23 cellular contexts compared by ENCODE assay signal in the genomic region with DNA sequence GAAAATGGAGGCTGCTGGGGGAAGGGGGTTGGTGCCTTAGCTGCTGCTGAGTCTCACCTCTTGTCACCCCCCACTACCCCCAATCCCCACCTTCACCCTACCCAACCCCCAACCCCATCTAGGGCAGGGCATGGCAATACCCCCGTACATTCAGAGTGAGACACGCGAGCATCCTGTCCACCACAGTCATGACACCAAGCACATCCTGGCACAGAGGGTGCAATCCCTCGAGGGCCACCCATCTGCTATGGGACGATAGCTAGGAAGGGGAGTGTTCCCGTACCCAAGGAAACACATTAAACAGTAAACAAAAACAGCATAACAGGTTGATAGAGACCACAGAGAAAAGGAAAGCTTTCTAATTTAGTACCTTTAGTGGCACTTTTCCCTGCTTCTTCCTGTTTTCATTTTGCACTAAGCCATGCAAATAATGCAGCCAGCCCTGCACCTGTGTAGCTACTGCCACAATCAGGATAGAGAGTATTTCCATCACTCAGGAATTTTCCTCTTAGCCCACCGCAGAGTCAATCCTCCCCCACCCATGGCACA. TPM values are rescaled to one million over a fixed set of nuclear protein-coding genes. Genes with fewer than 3 reads are reported as not detected.
A peak's percentile ranks its signal among the peaks of the same experiment; 100 is the strongest.
DNase-seq lines count a peak whose midpoint lies in the region; ATAC-seq, FAIRE-seq and TF ChIP-seq lines count a peak whose summit lies in the region.
"Had no signal": no experiment of that assay in that cellular context is flagged by ENCODE, and none has a peak within 500 bp of the region (broad histone marks: within the 10 kb centered on the region; RNA-seq: fewer than 3 reads in every experiment).

No MANE protein-coding gene starts in this region.

- peak overlapping the region; percentile 82 for H3K4me3 Mint-ChIP-seq in neural crest cell
- no peak overlapping the region for H3K4me3 Mint-ChIP-seq in activated T-helper 17 cell treated with anti-CD3 and anti-CD28 coated beads, Interleukin-2, amount 50 U/mL, for 72 hours
- H3K4me3 Mint-ChIP-seq: activated naive CD4-positive, alpha-beta T cell treated with anti-CD3 and anti-CD28 coated beads for 36 hours; H9; WTC11 had no signal

- H3K27ac ChIP-seq in GM12878 (ENCODE audit: control insufficient read depth, insufficient read depth): no peak overlapping the region
- H3K27ac ChIP-seq: ascending aorta, hepatocyte, spleen, thoracic aorta had no signal

- H3K9me3 ChIP-seq in GM12878 (replicated peaks; ENCODE audit: control insufficient read depth, insufficient read depth, low read length): no peaks in the 10 kb centered on the region
- H3K9me3 ChIP-seq: ascending aorta, BE2C, spleen, thoracic aorta had no signal

- no peak overlapping the region for H3K4me3 ChIP-seq in GM12878
- H3K4me3 ChIP-seq: ascending aorta, hepatocyte, spleen, thoracic aorta had no signal

- no TSS peak for BruUV-seq in GM12878 (replicated peaks; lab: Mats Ljungman, UMichigan)

- no peak for TF ChIP-seq POLR2A in GM12878 (IDR thresholded peaks at IDR 0.05; ENCODE audit: low read depth, low read length)

- in situ Hi-C loops in GM12878 (cut with MboI): no loop called here

- peaks cover 17% of the 10 kb centered on the region; the same call in 1 of the 2 replicates for H3K4me1 ChIP-seq in GM12878 (ENCODE audit: control insufficient read depth, insufficient read depth, low read length)
- H3K4me1 ChIP-seq: BE2C had no signal

- H3K79me2 ChIP-seq in GM12878 (ENCODE audit: control insufficient read depth, insufficient read depth, low read length): no peaks in the 10 kb centered on the region
- H3K79me2 ChIP-seq: hepatocyte had no signal

- ATAC-seq in HG03108 (IDR thresholded peaks at IDR 0.05; ENCODE audit: unreplicated experiment) (peak; percentile 42), GM12878 (peak; percentile 35), HG03095 (IDR thresholded peaks at IDR 0.05; ENCODE audit: unreplicated experiment) (no peak), GM21381 (IDR thresholded peaks at IDR 0.05; ENCODE audit: unreplicated experiment) (no peak)
- ATAC-seq in activated T-helper 17 cell treated with anti-CD3 and anti-CD28 coated beads, Interleukin-2, amount 50 U/mL, for 72 hours (replicated peaks): no peak
- ATAC-seq: WTC11 had no signal

- peaks cover 6% of the 10 kb centered on the region for H3K4me1 Mint-ChIP-seq in neural crest cell
- peaks cover 7% of the 10 kb centered on the region for H3K4me1 Mint-ChIP-seq in activated T-helper 17 cell treated with anti-CD3 and anti-CD28 coated beads, Interleukin-2, amount 50 U/mL, for 72 hours

- no peak for FAIRE-seq in GM12878 (lab: Jason Lieb, UNC)
- FAIRE-seq: endometrium had no signal

- intact Hi-C loops in GM12878 (cut with micrococcal nuclease; ENCODE audit: unreplicated experiment): loop anchor here (10.0 kb wide), 1 partner anchor 225 kb away; no protein-coding TSS in a partner anchor

- SMC1A ChIA-PET in GM12878 (lab: Charles Lee; ENCODE audit: uncharacterized antibody, unreplicated experiment): no interaction called here

- DNase-seq in NCI-H2171 treated with DMSO at 0.1 percent for 48 hours (lab: John Stamatoyannopoulos, UW): peak; percentile 8
- DNase-seq in NCI-H2171 (lab: John Stamatoyannopoulos, UW): no peak
- peak; percentile 26 for DNase-seq in GM12878 (ENCODE audit: low read depth, low spot score)
- DNase-seq in neural crest cell (ENCODE audit: low read depth, low spot score): no peak
- DNase-seq: 8988T; activated naive CD4-positive, alpha-beta T cell treated with anti-CD3 and anti-CD28 coated beads for 36 hours; BE2C; H9; islet precursor cell; NCI-H1092; NCI-H69; SHP77 treated with DMSO at 0.1 percent for 48 hours; spleen had no signal

- H3K36me3 ChIP-seq in GM12878 (ENCODE audit: control insufficient read depth in 2 of 2, insufficient read depth in 2 of 2, low read length in 1 of 2): no peaks in the 10 kb centered on the region
- H3K36me3 ChIP-seq: ascending aorta, BE2C, spleen, thoracic aorta had no signal

- H3K27me3 Mint-ChIP-seq in neural crest cell (ENCODE audit: low read depth): peaks cover 15% of the 10 kb centered on the region
- no peaks in the 10 kb centered on the region for H3K27me3 Mint-ChIP-seq in activated T-helper 17 cell treated with anti-CD3 and anti-CD28 coated beads, Interleukin-2, amount 50 U/mL, for 72 hours

- RAD21 ChIA-PET in GM12878 (lab: Charles Lee; ENCODE audit: unreplicated experiment): no interaction called here

- no peaks in the 10 kb centered on the region; a peak in 1 of 4 replicates for H3K27me3 ChIP-seq in GM12878 (replicated peaks in 1 of 2; ENCODE audit: control insufficient read depth in 2 of 2, insufficient read depth in 2 of 2, low read length in 1 of 2)
- H3K27me3 ChIP-seq: ascending aorta, hepatocyte had no signal

- 2% methylated on average over 7 of the region's 7 CpGs for WGBS in GM12878 (ENCODE audit: insufficient coverage, insufficient replicate concordance, low lambda C conversion rate, missing lambda C conversion rate)

- CTCF ChIA-PET in GM12878 (lab: Yijun Ruan, JAX): interaction anchor here (0.6 to 1.8 kb wide), 5 partner anchors 15 to 325 kb away, joined by 3 to 4 read pairs (median 3); no protein-coding TSS in a partner anchor

- no peaks in the 10 kb centered on the region for H4K20me1 ChIP-seq in GM12878 (ENCODE audit: control insufficient read depth, insufficient read depth)

- no peaks in the 10 kb centered on the region for H3K9me3 Mint-ChIP-seq in neural crest cell
- no peaks in the 10 kb centered on the region for H3K9me3 Mint-ChIP-seq in activated T-helper 17 cell treated with anti-CD3 and anti-CD28 coated beads, Interleukin-2, amount 50 U/mL, for 72 hours
- H3K9me3 Mint-ChIP-seq: activated naive CD4-positive, alpha-beta T cell treated with anti-CD3 and anti-CD28 coated beads for 36 hours; H9; WTC11 had no signal

- H2AFZ ChIP-seq in GM12878 (ENCODE audit: control insufficient read depth, low read depth, low read length): peak overlapping the region; percentile 59
- H2AFZ ChIP-seq: hepatocyte had no signal

- TF ChIP-seq CTCF in GM12878 (IDR thresholded peaks at IDR 0.05 in 2 of 3, conservative IDR thresholded peaks at IDR 0.05 in 1 of 3; ENCODE audit: control insufficient read depth in 2 of 3, extremely low read depth in 1 of 3, insufficient read depth in 1 of 3, low read depth in 3 of 3, low read length in 3 of 3) (no peak), neural crest cell (conservative IDR thresholded peaks at IDR 0.05) (no peak)

- peak in 1 of 2 experiments; percentile 34; a peak in 1 of 4 replicates for TF ChIP-seq EP300 in GM12878 (IDR thresholded peaks at IDR 0.05; ENCODE audit: borderline replicate concordance in 1 of 2, control insufficient read depth in 1 of 2, low read depth in 2 of 2, low read length in 2 of 2)

- POLR2A ChIA-PET in GM12878 (lab: Charles Lee): interaction anchor here (0.5 kb wide), 2 partner anchors 21 to 27 kb away, joined by 3 to 5 read pairs; no protein-coding TSS in a partner anchor

- peak overlapping the region; percentile 40 for H3K4me2 ChIP-seq in GM12878 (ENCODE audit: control insufficient read depth, insufficient read depth)
- H3K4me2 ChIP-seq: hepatocyte had no signal

- no peaks in the 10 kb centered on the region for H3K36me3 Mint-ChIP-seq in neural crest cell (ENCODE audit: low read depth)
- H3K36me3 Mint-ChIP-seq in activated T-helper 17 cell treated with anti-CD3 and anti-CD28 coated beads, Interleukin-2, amount 50 U/mL, for 72 hours (ENCODE audit: low read depth): no peaks in the 10 kb centered on the region
- H3K36me3 Mint-ChIP-seq: WTC11 had no signal

- H3K9ac ChIP-seq in GM12878 (ENCODE audit: control insufficient read depth, insufficient read depth, low read length): no peak overlapping the region

- H3K27ac Mint-ChIP-seq in neural crest cell (ENCODE audit: unreplicated experiment): no peak overlapping the region
- no peak overlapping the region for H3K27ac Mint-ChIP-seq in activated T-helper 17 cell treated with anti-CD3 and anti-CD28 coated beads, Interleukin-2, amount 50 U/mL, for 72 hours
- H3K27ac Mint-ChIP-seq: activated naive CD4-positive, alpha-beta T cell treated with anti-CD3 and anti-CD28 coated beads for 36 hours; H9; WTC11 had no signal

- TF ChIP-seq RAD21 in GM12878 (IDR thresholded peaks at IDR 0.05; ENCODE audit: insufficient read depth, low read depth, low read length): no peak

TF ChIP-seq in GM12878, 131 proteins besides CTCF, POLR2A, EP300 and RAD21 (continues in another document):
- 0 out of 2 replicates have a peak, but pooled peaks have one; percentile 13 for TF ChIP-seq IKZF1 (conservative IDR thresholded peaks at IDR 0.05)
- TF ChIP-seq ZBTB33 (IDR thresholded peaks at IDR 0.05): no peak

RNA-seq across cellular contexts. Expression of gene SMKR1, which starts 2.3 kb away (rescaled TPM):
- not detected in 2 replicates for total RNA-seq in GM12878 (2013; cell fraction: nucleolus; rRNA removed)
- total RNA-seq in GM12878 (2014; rRNA removed) (0.16 and 0.45 TPM in 2 replicates), GM12878 (2014; rRNA removed; fragmentation: Illumina TruSeq; extraction: Trizol) (0.97 and 2.6 TPM in 2 replicates), GM12878 (2021) (1.3 and 1.6 TPM in 2 replicates), neural crest cell (2.5 and 5.3 TPM in 2 replicates)
- polyA plus RNA-seq in GM12878 (2011; ENCODE audit: low read depth): 0.51 TPM
- polyA plus RNA-seq in GM12878 (2011; rRNA removed) (0.37 and 0.55 TPM in 2 replicates), GM12878 (2014; fragmentation: Illumina TruSeq; extraction: Trizol) (0.79 and 0.95 TPM in 2 replicates), GM12878 (2014; fragmentation: Nextera tagmentation; extraction: Ambion mirVana) (under 1 TPM; 0.63 to 0.69 TPM), GM12878 (2014; rRNA removed) (1.4 and 1.6 TPM in 2 replicates), GM12878 (2016; fragmentation: Nextera tagmentation; extraction: Ambion mirVana) (1 to 10 TPM in 1 of 2 experiments, under 1 TPM in 1; 0.86 to 1.9 TPM)
- polyA plus RNA-seq in GM12878 (2011; cell fraction: cytosol; rRNA removed): 0.34 and 0.65 TPM in 2 replicates
- 0.15 and 0.22 TPM in 2 replicates for polyA plus RNA-seq in GM12878 (2011; cell fraction: nucleus; rRNA removed)
- 0.52 and 1.3 TPM in 2 replicates for polyA plus RNA-seq in GM12878 (2012)
- not detected in 2 replicates for polyA minus RNA-seq in GM12878 (2011; rRNA and poly(A)+ RNA removed)
- not detected in 2 replicates for polyA minus RNA-seq in GM12878 (2011; cell fraction: cytosol; rRNA and poly(A)+ RNA removed)
- not detected in 2 replicates for polyA minus RNA-seq in GM12878 (2011; cell fraction: nucleus; rRNA and poly(A)+ RNA removed)
- total RNA-seq in activated T-helper 17 cell treated with anti-CD3 and anti-CD28 coated beads, Interleukin-2, amount 50 U/mL, for 72 hours: 1 to 10 TPM; 1.3 to 1.9 TPM
- total RNA-seq: ascending aorta, hepatocyte, mesenteric fat pad, thoracic aorta had no signal

Comparison
In these comparisons a context has a peak if more than half of its experiments do, and no peak if none do; other contexts are left out.
1. DNase-seq: peak in NCI-H2171 treated with DMSO at 0.1 percent for 48 hours (single experiment) and GM12878 (single experiment); none in NCI-H2171 (single experiment) and neural crest cell (single experiment).
2. ATAC-seq: peak in HG03108 (single experiment) and GM12878 (single experiment); none in activated T-helper 17 cell treated with anti-CD3 and anti-CD28 coated beads, Interleukin-2, amount 50 U/mL, for 72 hours (single experiment), HG03095 (single experiment) and GM21381 (single experiment).